2 cellular contexts compared by ENCODE assay signal in genomic region chr15:75586422-75586821, GRCh38.
TF ChIP-seq lines count a peak whose summit lies in the region.

No MANE protein-coding gene starts in this region.

TF ChIP-seq in HEK293, 187 proteins besides CTCF, POLR2A, EP300 and RAD21 (continued from another document):
- TF ChIP-seq ZNF280D (tag by site-specific recombination; IDR thresholded peaks at IDR 0.05): peak; percentile 90
- TF ChIP-seq ZNF580 (tag by site-specific recombination; IDR thresholded peaks at IDR 0.05): peak; percentile 92

TF ChIP-seq in K562, 482 proteins besides CTCF, POLR2A, EP300 and RAD21 (continued from another document):
- TF ChIP-seq KDM1A (IDR thresholded peaks at IDR 0.05) (peak; percentile 42 to 46; a peak in 3 of 4 replicates), ZNF146 (CRISPR knock-in tag; IDR thresholded peaks at IDR 0.05; ENCODE audit: unreplicated experiment) (peak; percentile 66)
TF ChIP-seq in K562: peak in this region for 3; not testable (repeated sequence) for 479.
